ENCODE assay signal across 34 cellular contexts in genomic region chr11:43384393-43384792, GRCh38.
"Had no signal": no experiment of that assay in that cellular context is flagged by ENCODE, and none has a peak within 500 bp of the region (broad histone marks: within the 10 kb centered on the region; RNA-seq: fewer than 3 reads in every experiment).

No MANE protein-coding gene starts in this region.

- H3K27me3 ChIP-seq: adrenal gland, body of pancreas, brain microvascular endothelial cell, cardiac muscle cell had no signal

- H3K4me1 ChIP-seq: adrenal gland, body of pancreas had no signal

- H3K4me3 Mint-ChIP-seq: activated B cell treated with CpG ODN at 0.5 μM for 24 hours; activated CD4-positive, alpha-beta memory T cell treated with anti-CD3 and anti-CD28 coated beads for 36 hours; activated CD4-positive, alpha-beta T cell treated with anti-CD3 and anti-CD28 coated beads, Interleukin-2, amount 10 ng/mL, durations not matched to agents 24 days and 14 days; activated CD8-positive, alpha-beta memory T cell treated with anti-CD3 and anti-CD28 coated beads, Interleukin-2, amount 10 ng/mL, durations not matched to agents 7 days and 5 days; activated CD8-positive, alpha-beta T cell treated with anti-CD3 and anti-CD28 coated beads for 36 hours; activated naive CD4-positive, alpha-beta T cell treated with anti-CD3 and anti-CD28 coated beads for 36 hours; activated naive CD8-positive, alpha-beta T cell treated with anti-CD3 and anti-CD28 coated beads for 36 hours; activated T-cell treated with anti-CD3 and anti-CD28 coated beads, Interleukin-2, amount 50 U/mL, for 4 hours; activated T-cell treated with anti-CD3 and anti-CD28 coated beads, Interleukin-2, amount 50 U/mL, for 72 hours; activated T-helper 1 cell treated with anti-CD3 and anti-CD28 coated beads, Interleukin-12 subunit alpha, Interleukin-12 subunit beta, Interleukin-2, Interleukin-4 antibody, amounts not matched to agents 30 ng/mL and 10 ng/mL and 1 ng/mL, durations not matched to agents 14 hours and 24 hours and 36 hours; activated T-helper 17 cell treated with anti-CD3 and anti-CD28 coated beads, Interleukin-2, amount 50 U/mL, for 72 hours; T-cell; T-helper 2 cell treated with Interferon-gamma antibody and Interleukin-4, amounts not matched to agents 5 μg/mL and 100 μg/mL, for 36 hours had no signal

- ATAC-seq: activated CD8-positive, alpha-beta memory T cell treated with anti-CD3 and anti-CD28 coated beads, Interleukin-2, amount 10 ng/mL, durations not matched to agents 7 days and 5 days; activated CD8-positive, alpha-beta T cell treated with anti-CD3 and anti-CD28 coated beads for 36 hours; activated naive CD4-positive, alpha-beta T cell treated with anti-CD3 and anti-CD28 coated beads, Interleukin-2, amount 50 U/mL, for 72 hours; activated T-cell treated with anti-CD3 and anti-CD28 coated beads, Interleukin-2, amount 50 U/mL, for 4 hours; activated T-cell treated with anti-CD3 and anti-CD28 coated beads, Interleukin-2, amount 50 U/mL, for 72 hours; activated T-helper 17 cell treated with anti-CD3 and anti-CD28 coated beads, Interleukin-2, amount 50 U/mL, for 72 hours; body of pancreas; T-cell had no signal

- H3K27ac ChIP-seq: adrenal gland, body of pancreas, brain microvascular endothelial cell, cardiac muscle cell, VCaP had no signal

- DNase-seq: activated B cell treated with CpG ODN at 0.5 μM for 24 hours; activated CD4-positive, alpha-beta memory T cell treated with anti-CD3 and anti-CD28 coated beads for 36 hours; activated CD4-positive, alpha-beta T cell treated with anti-CD3 and anti-CD28 coated beads for 4 hours; activated CD4-positive, alpha-beta T cell treated with anti-CD3 and anti-CD28 coated beads, Interleukin-2, amount 10 ng/mL, durations not matched to agents 24 days and 14 days; activated CD4-positive, alpha-beta T cell treated with anti-CD3 and anti-CD28 coated beads, Interleukin-2, amount 50 U/mL, for 1 hour; activated CD4-positive, alpha-beta T cell treated with anti-CD3 and anti-CD28 coated beads, Interleukin-2, amount 50 U/mL, for 4 hours; activated CD4-positive, CD25-positive, alpha-beta regulatory T cell treated with anti-CD3 and anti-CD28 coated beads, Interleukin-2, amount 50 U/mL, for 72 hours; activated CD8-positive, alpha-beta memory T cell treated with anti-CD3 and anti-CD28 coated beads for 24 hours; activated CD8-positive, alpha-beta memory T cell treated with anti-CD3 and anti-CD28 coated beads, Interleukin-2, amount 10 ng/mL, durations not matched to agents 7 days and 5 days; activated CD8-positive, alpha-beta memory T cell treated with anti-CD3 and anti-CD28 coated beads, Interleukin-2, amount 50 U/mL, for 48 hours; activated CD8-positive, alpha-beta T cell treated with anti-CD3 and anti-CD28 coated beads for 36 hours; activated effector memory CD4-positive, alpha-beta T cell treated with anti-CD3 and anti-CD28 coated beads, Interleukin-2, amount 50 U/mL, for 16 hours; activated gamma-delta T cell treated with Interleukin-2 at 50 U/mL for 16 hours; activated naive CD4-positive, alpha-beta T cell; activated naive CD4-positive, alpha-beta T cell treated with anti-CD3 and anti-CD28 coated beads for 36 hours; activated naive CD4-positive, alpha-beta T cell treated with anti-CD3 and anti-CD28 coated beads, Interleukin-2, amount 50 U/mL, for 16 hours; activated naive CD8-positive, alpha-beta T cell treated with anti-CD3 and anti-CD28 coated beads for 36 hours; activated T-cell treated with anti-CD3 and anti-CD28 coated beads, Interleukin-2, amount 50 U/mL, for 4 hours; activated T-cell treated with anti-CD3 and anti-CD28 coated beads, Interleukin-2, amount 50 U/mL, for 72 hours; adrenal gland; amniotic stem cell; aorta; body of pancreas; brain microvascular endothelial cell; caudate nucleus; T-cell; T-helper 2 cell; T-helper 9 cell had no signal

- H3K4me3 ChIP-seq: adrenal gland, body of pancreas, cardiac muscle cell had no signal

- H3K27me3 Mint-ChIP-seq: activated B cell treated with CpG ODN at 0.5 μM for 24 hours; activated CD4-positive, alpha-beta memory T cell treated with anti-CD3 and anti-CD28 coated beads for 36 hours; activated CD4-positive, alpha-beta T cell treated with anti-CD3 and anti-CD28 coated beads, Interleukin-2, amount 10 ng/mL, durations not matched to agents 24 days and 14 days; activated CD8-positive, alpha-beta memory T cell treated with anti-CD3 and anti-CD28 coated beads, Interleukin-2, amount 10 ng/mL, durations not matched to agents 7 days and 5 days; activated CD8-positive, alpha-beta T cell treated with anti-CD3 and anti-CD28 coated beads for 36 hours; activated naive CD8-positive, alpha-beta T cell treated with anti-CD3 and anti-CD28 coated beads for 36 hours; activated T-helper 17 cell treated with anti-CD3 and anti-CD28 coated beads, Interleukin-2, amount 50 U/mL, for 72 hours; T-cell had no signal

- H3K4me1 Mint-ChIP-seq: activated B cell treated with CpG ODN at 0.5 μM for 24 hours; activated CD8-positive, alpha-beta memory T cell treated with anti-CD3 and anti-CD28 coated beads, Interleukin-2, amount 10 ng/mL, durations not matched to agents 7 days and 5 days; activated naive CD8-positive, alpha-beta T cell treated with anti-CD3 and anti-CD28 coated beads for 36 hours; activated T-helper 17 cell treated with anti-CD3 and anti-CD28 coated beads, Interleukin-2, amount 50 U/mL, for 72 hours had no signal

- H3K27ac Mint-ChIP-seq: activated B cell treated with CpG ODN at 0.5 μM for 24 hours; activated CD4-positive, alpha-beta memory T cell treated with anti-CD3 and anti-CD28 coated beads for 36 hours; activated CD4-positive, alpha-beta T cell treated with anti-CD3 and anti-CD28 coated beads, Interleukin-2, amount 10 ng/mL, durations not matched to agents 24 days and 14 days; activated CD8-positive, alpha-beta memory T cell treated with anti-CD3 and anti-CD28 coated beads, Interleukin-2, amount 10 ng/mL, durations not matched to agents 7 days and 5 days; activated CD8-positive, alpha-beta T cell treated with anti-CD3 and anti-CD28 coated beads for 36 hours; activated naive CD4-positive, alpha-beta T cell treated with anti-CD3 and anti-CD28 coated beads for 36 hours; activated naive CD4-positive, alpha-beta T cell treated with anti-CD3 and anti-CD28 coated beads, Interleukin-2, amount 50 U/mL, for 72 hours; activated naive CD8-positive, alpha-beta T cell treated with anti-CD3 and anti-CD28 coated beads for 36 hours; activated T-helper 1 cell treated with anti-CD3 and anti-CD28 coated beads, Interleukin-12 subunit alpha, Interleukin-12 subunit beta, Interleukin-2, Interleukin-4 antibody, amounts not matched to agents 30 ng/mL and 10 ng/mL and 1 ng/mL, durations not matched to agents 14 hours and 24 hours and 36 hours; activated T-helper 17 cell treated with anti-CD3 and anti-CD28 coated beads, Interleukin-2, amount 50 U/mL, for 72 hours; T-cell; T-helper 2 cell treated with Interferon-gamma antibody and Interleukin-4, amounts not matched to agents 5 μg/mL and 100 μg/mL, for 36 hours had no signal

- H3K9me3 Mint-ChIP-seq: activated B cell treated with CpG ODN at 0.5 μM for 24 hours; activated CD4-positive, alpha-beta memory T cell treated with anti-CD3 and anti-CD28 coated beads for 36 hours; activated CD4-positive, alpha-beta T cell treated with anti-CD3 and anti-CD28 coated beads, Interleukin-2, amount 10 ng/mL, durations not matched to agents 24 days and 14 days; activated CD8-positive, alpha-beta T cell treated with anti-CD3 and anti-CD28 coated beads for 36 hours; activated naive CD4-positive, alpha-beta T cell treated with anti-CD3 and anti-CD28 coated beads for 36 hours; activated naive CD4-positive, alpha-beta T cell treated with anti-CD3 and anti-CD28 coated beads, Interleukin-2, amount 50 U/mL, for 72 hours; activated naive CD8-positive, alpha-beta T cell treated with anti-CD3 and anti-CD28 coated beads for 36 hours; activated T-cell treated with anti-CD3 and anti-CD28 coated beads, Interleukin-2, amount 50 U/mL, for 4 hours; activated T-cell treated with anti-CD3 and anti-CD28 coated beads, Interleukin-2, amount 50 U/mL, for 72 hours; activated T-helper 1 cell treated with anti-CD3 and anti-CD28 coated beads, Interleukin-12 subunit alpha, Interleukin-12 subunit beta, Interleukin-2, Interleukin-4 antibody, amounts not matched to agents 30 ng/mL and 10 ng/mL and 1 ng/mL, durations not matched to agents 14 hours and 24 hours and 36 hours; activated T-helper 17 cell treated with anti-CD3 and anti-CD28 coated beads, Interleukin-2, amount 50 U/mL, for 72 hours; T-cell; T-helper 2 cell treated with Interferon-gamma antibody and Interleukin-4, amounts not matched to agents 5 μg/mL and 100 μg/mL, for 36 hours had no signal

- H3K9me3 ChIP-seq: adrenal gland, body of pancreas had no signal
